Comparison of ENCODE assay signal across 10 cellular contexts in the genomic region with DNA sequence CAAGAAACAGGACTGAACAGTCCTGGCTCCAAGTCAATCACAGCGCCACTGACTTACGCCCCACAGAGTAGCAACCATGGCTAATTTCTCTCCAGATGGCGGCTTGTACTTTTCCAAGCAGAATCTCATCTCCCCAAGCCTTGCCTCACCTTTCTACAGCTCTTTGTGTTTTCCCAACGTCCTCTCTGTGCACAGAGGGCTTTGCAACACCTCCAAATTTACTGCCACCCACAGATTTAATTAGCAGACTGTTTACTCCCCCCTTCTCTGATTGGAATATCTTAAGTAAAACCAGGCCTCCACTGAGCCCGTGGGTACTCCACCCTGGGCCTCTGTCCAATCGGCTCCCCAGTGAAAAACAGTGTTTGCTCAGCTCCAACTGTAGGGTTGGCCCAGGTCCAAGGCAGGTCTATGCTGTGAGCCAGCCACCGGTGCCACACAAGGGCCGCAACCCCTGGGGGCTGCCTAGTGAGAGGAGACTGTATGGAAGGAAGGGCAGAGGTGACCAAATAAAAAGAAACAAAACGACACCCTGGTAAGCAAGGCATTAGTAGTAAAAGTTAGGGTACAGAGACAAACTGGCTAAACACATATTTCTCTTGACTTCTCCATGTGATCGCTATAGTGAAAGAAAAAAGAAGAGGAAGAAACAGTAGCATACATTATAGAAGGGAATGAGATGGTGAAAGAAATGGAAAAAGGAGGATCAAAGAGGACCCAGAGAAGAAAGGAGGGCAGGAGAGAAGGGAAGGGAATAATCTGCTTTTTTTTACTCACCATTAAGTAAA.
A peak's percentile ranks its signal among the peaks of the same experiment; 100 is the strongest.
DNase-seq lines count a peak whose midpoint lies in the region; ATAC-seq and TF ChIP-seq lines count a peak whose summit lies in the region.
"Had no signal": no experiment of that assay in that cellular context is flagged by ENCODE, and none has a peak within 500 bp of the region (broad histone marks: within the 10 kb centered on the region; RNA-seq: fewer than 3 reads in every experiment).

No MANE protein-coding gene starts in this region.

- no peak overlapping the region for H3K4me3 ChIP-seq in ascending aorta

- peak; percentile 98 for DNase-seq in DMS 273 treated with DMSO at 0.1 percent for 48 hours (lab: John Stamatoyannopoulos, UW)
- DNase-seq in NCI-H187 (lab: John Stamatoyannopoulos, UW), result peak; percentile 70
- peak; percentile 89 to 91 for DNase-seq in SHP77 (lab: John Stamatoyannopoulos, UW)
- DNase-seq in left kidney (ENCODE audit: low read depth, low spot score), result peak; percentile 28
- no peak for DNase-seq in NCI-H526 treated with DMSO at 0.1 percent for 48 hours (lab: John Stamatoyannopoulos, UW)
- DNase-seq in ascending aorta (ENCODE audit: low spot score in 2 of 2), result no peak
- DNase-seq in inferior parietal cortex (ENCODE audit: extremely low spot score), result no peak
- DNase-seq: activated naive CD4-positive, alpha-beta T cell treated with anti-CD3 and anti-CD28 coated beads, Interleukin-2, amount 50 U/mL, for 16 hours; kidney glomerular epithelial cell had no signal

- no peaks in the 10 kb centered on the region for H3K27me3 ChIP-seq in ascending aorta

- no peak overlapping the region for H3K27ac ChIP-seq in ascending aorta

- H3K36me3 ChIP-seq in ascending aorta, result no peaks in the 10 kb centered on the region

- intact Hi-C loops in ascending aorta (cut with DNase I), result no loop called here

- H3K4me1 ChIP-seq in ascending aorta, result no peaks in the 10 kb centered on the region

- ATAC-seq in HG03175 (IDR thresholded peaks at IDR 0.05; ENCODE audit: unreplicated experiment), result no peak

- H3K9me3 ChIP-seq in ascending aorta, result no peaks in the 10 kb centered on the region

- TF ChIP-seq CTCF in ascending aorta (IDR thresholded peaks at IDR 0.05), result no peak

Comparison
In these comparisons a context has a peak if more than half of its experiments do, and no peak if none do; other contexts are left out.
1. DNase-seq: peak in DMS 273 treated with DMSO at 0.1 percent for 48 hours (single experiment), NCI-H187 (2 of 2), SHP77 (2 of 2) and left kidney (single experiment); none in NCI-H526 treated with DMSO at 0.1 percent for 48 hours (single experiment), ascending aorta (0 of 2) and inferior parietal cortex (single experiment).